ENCODE assay signal across 13 cellular contexts in genomic region chr1:27868556-27868931, GRCh38. TPM values are rescaled to one million over a fixed set of nuclear protein-coding genes. Genes with fewer than 3 reads are reported as not detected.
DNase-seq lines count a peak whose midpoint lies in the region; ATAC-seq, FAIRE-seq and TF ChIP-seq lines count a peak whose summit lies in the region.
"Had no signal": no experiment of that assay in that cellular context is flagged by ENCODE, and none has a peak within 500 bp of the region (broad histone marks: within the 10 kb centered on the region; RNA-seq: fewer than 3 reads in every experiment).

No MANE protein-coding gene starts in this region.

- no peak overlapping the region for H3K9ac ChIP-seq in HepG2 (ENCODE audit: insufficient read depth, low read depth, low read length)

- TF ChIP-seq EP300 in HepG2 (IDR thresholded peaks at IDR 0.05; ENCODE audit: low read depth in 2 of 2, low read length in 2 of 2) (no peak), HepG2 (CRISPR knock-in tag; IDR thresholded peaks at IDR 0.05; ENCODE audit: borderline replicate concordance) (no peak)

- no peaks in the 10 kb centered on the region for H3K9me3 ChIP-seq in HepG2 (ENCODE audit: low read length)
- no peaks in the 10 kb centered on the region for H3K9me3 ChIP-seq in right lobe of liver
- no peaks in the 10 kb centered on the region for H3K9me3 ChIP-seq in lower lobe of right lung
- no peaks in the 10 kb centered on the region for H3K9me3 ChIP-seq in upper lobe of right lung
- H3K9me3 ChIP-seq: adrenal gland, SJSA1 had no signal

- H3K27me3 ChIP-seq in HepG2 (ENCODE audit: control insufficient read depth in 1 of 2, insufficient read depth in 2 of 2, low read length in 2 of 2) = peaks cover 0 to 13% of the 10 kb centered on the region in 2 experiments; a peak in 2 of 5 replicates
- H3K27me3 ChIP-seq in right lobe of liver = no peaks in the 10 kb centered on the region
- no peaks in the 10 kb centered on the region for H3K27me3 ChIP-seq in lower lobe of right lung (ENCODE audit: low read depth)
- H3K27me3 ChIP-seq in upper lobe of right lung = no peaks in the 10 kb centered on the region
- H3K27me3 ChIP-seq: adrenal gland, SJSA1 had no signal

- TF ChIP-seq POLR2A in HepG2 (IDR thresholded peaks at IDR 0.05; ENCODE audit: insufficient read depth in 1 of 2, low read depth in 2 of 2, low read length in 2 of 2) = no peak
- TF ChIP-seq POLR2A in right lobe of liver (IDR thresholded peaks at IDR 0.05) = no peak

- FAIRE-seq in HepG2 (lab: Jason Lieb, UNC) = no peak
- FAIRE-seq: G401.6 had no signal

- H3K4me1 ChIP-seq in HepG2 (ENCODE audit: insufficient read depth, low read length) = peaks cover 46% of the 10 kb centered on the region
- H3K4me1 ChIP-seq in right lobe of liver = no peaks in the 10 kb centered on the region
- H3K4me1 ChIP-seq in lower lobe of right lung = peaks cover 29% of the 10 kb centered on the region
- H3K4me1 ChIP-seq in upper lobe of right lung = peaks cover 27% of the 10 kb centered on the region

- H3K4me3 ChIP-seq in HepG2 (replicated peaks in 1 of 3; ENCODE audit: insufficient read depth in 1 of 3, low read depth in 2 of 3, low read length in 3 of 3) (peak overlapping the region in 1 of 3 experiments; percentile 59; a peak in 1 of 6 replicates), right lobe of liver (no peak overlapping the region), lower lobe of right lung (no peak overlapping the region), upper lobe of right lung (no peak overlapping the region)
- H3K4me3 ChIP-seq: adrenal gland, SJSA1 had no signal

- TF ChIP-seq RAD21 in HepG2 (CRISPR knock-in tag; IDR thresholded peaks at IDR 0.05) = no peak

- 54% methylated on average over 3 of the region's 11 CpGs for WGBS in HepG2 (ENCODE audit: low lambda C conversion rate)
- WGBS in right lobe of liver (ENCODE audit: insufficient coverage, low coverage, low lambda C conversion rate, missing lambda C conversion rate) = 85% methylated on average over 7 of the region's 11 CpGs

- peaks cover 16% of the 10 kb centered on the region for H3K4me1 Mint-ChIP-seq in activated T-helper 17 cell treated with anti-CD3 and anti-CD28 coated beads, Interleukin-2, amount 50 U/mL, for 72 hours

- H3K4me2 ChIP-seq in HepG2 (ENCODE audit: low read depth, low read length) = peak overlapping the region; percentile 78

- H3K36me3 ChIP-seq in HepG2 (replicated peaks in 1 of 2; ENCODE audit: control insufficient read depth in 1 of 2, insufficient read depth in 2 of 2, low read length in 2 of 2) (no peaks in the 10 kb centered on the region), right lobe of liver (no peaks in the 10 kb centered on the region), lower lobe of right lung (no peaks in the 10 kb centered on the region), upper lobe of right lung (no peaks in the 10 kb centered on the region)
- H3K36me3 ChIP-seq: adrenal gland, SJSA1 had no signal

- CTCF ChIA-PET in HepG2 (lab: Yijun Ruan, JAX; ENCODE audit: low intra/inter-chr PET ratio, low total read pairs) = no interaction called here

- H3K27ac ChIP-seq in HepG2 (ENCODE audit: extremely low read length, insufficient read depth, low read length) (no peak overlapping the region), right lobe of liver (peak overlapping the region in 1 of 3 donors; percentile 40), lower lobe of right lung (peak overlapping the region; percentile 75), upper lobe of right lung (peak overlapping the region; percentile 38)
- H3K27ac ChIP-seq: SJSA1 had no signal

- no peak for TF ChIP-seq CTCF in HepG2 (CRISPR knock-in tag; IDR thresholded peaks at IDR 0.05)
- no peak for TF ChIP-seq CTCF in right lobe of liver (IDR thresholded peaks at IDR 0.05)
- no peak for TF ChIP-seq CTCF in lower lobe of right lung (IDR thresholded peaks at IDR 0.05)
- no peak for TF ChIP-seq CTCF in upper lobe of right lung (IDR thresholded peaks at IDR 0.05)

- DNase-seq in HepG2 (ENCODE audit: low spot score) = no peak
- no peak for DNase-seq in right lobe of liver
- DNase-seq in lower lobe of right lung = no peak
- DNase-seq in upper lobe of right lung = no peak
- no peak for DNase-seq in NCI-H82 (lab: John Stamatoyannopoulos, UW)
- DNase-seq in ACHN = no peak
- DNase-seq: NCI-H1092, NCI-H524 treated with DMSO at 0.1 percent for 48 hours had no signal

- H3K9me3 Mint-ChIP-seq in activated T-helper 17 cell treated with anti-CD3 and anti-CD28 coated beads, Interleukin-2, amount 50 U/mL, for 72 hours = no peaks in the 10 kb centered on the region

- H4K20me1 ChIP-seq in HepG2 (ENCODE audit: insufficient read depth, low read length) = no peaks in the 10 kb centered on the region

- intact Hi-C loops in HepG2 (cut with micrococcal nuclease; ENCODE audit: unreplicated experiment) = loop anchor here (10.0 kb wide), 1 partner anchor 56 kb away; no protein-coding TSS in a partner anchor
- intact Hi-C loops in right lobe of liver (cut with DNase I) = no loop called here
- intact Hi-C loops in lower lobe of right lung (cut with DNase I) = no loop called here
- intact Hi-C loops in upper lobe of right lung (cut with DNase I) = loop anchor here (10.0 kb wide), 1 partner anchor 106 kb away; no protein-coding TSS in a partner anchor

- in situ Hi-C loops in HepG2 (cut with HindIII; ENCODE audit: extremely low pct_ligation_motif_present, low pct_unique_long_range_greater_than_20kb) = loop anchor here (10.0 kb wide), 1 partner anchor 336 kb away; no protein-coding TSS in a partner anchor
- in situ Hi-C loops in ACHN (cut with HindIII; ENCODE audit: low pct_ligation_motif_present, low pct_unique_long_range_greater_than_20kb, low sequenced_read_pairs) = no loop called here

- no TSS peak for BruUV-seq in HepG2 (replicated peaks; lab: Mats Ljungman, UMichigan)

- H3K27me3 Mint-ChIP-seq in activated T-helper 17 cell treated with anti-CD3 and anti-CD28 coated beads, Interleukin-2, amount 50 U/mL, for 72 hours = no peaks in the 10 kb centered on the region

- H3K27ac Mint-ChIP-seq in activated T-helper 17 cell treated with anti-CD3 and anti-CD28 coated beads, Interleukin-2, amount 50 U/mL, for 72 hours = peak overlapping the region; percentile 94

- POLR2A ChIA-PET in HepG2 (lab: Yijun Ruan, JAX) = no interaction called here

- H3K36me3 Mint-ChIP-seq in activated T-helper 17 cell treated with anti-CD3 and anti-CD28 coated beads, Interleukin-2, amount 50 U/mL, for 72 hours (ENCODE audit: low read depth) = peaks cover 10% of the 10 kb centered on the region

- peak; percentile 5; the same call in 1 of the 3 replicates for ATAC-seq in HepG2
- ATAC-seq in right lobe of liver = no peak
- no peak for ATAC-seq in activated T-helper 17 cell treated with anti-CD3 and anti-CD28 coated beads, Interleukin-2, amount 50 U/mL, for 72 hours (replicated peaks)
- ATAC-seq in lower lobe of right lung = no peak
- ATAC-seq in upper lobe of right lung = no peak
- ATAC-seq in GM19328 (IDR thresholded peaks at IDR 0.05; ENCODE audit: unreplicated experiment) = no peak

- peak overlapping the region; percentile 34 for H2AFZ ChIP-seq in HepG2 (ENCODE audit: low read length)

- peak overlapping the region; percentile 86 for H3K4me3 Mint-ChIP-seq in activated T-helper 17 cell treated with anti-CD3 and anti-CD28 coated beads, Interleukin-2, amount 50 U/mL, for 72 hours

- H3K79me2 ChIP-seq in HepG2 (ENCODE audit: insufficient read depth, low read length) = no peaks in the 10 kb centered on the region

RNA-seq across cellular contexts. Expression of gene THEMIS2, which starts 3.8 kb away (rescaled TPM):
- total RNA-seq in HepG2 (2016; rRNA removed; fragmentation: Illumina TruSeq; extraction: Trizol) (0.38 and 0.46 TPM in 2 replicates), right lobe of liver (10 to 100 TPM in 1 of 6 experiments, 1 to 10 TPM in 5; 3.3 to 14.3 (median 7.6) TPM), lower lobe of right lung (161 TPM), upper lobe of right lung (89.6 TPM)
- total RNA-seq in HepG2 (2016; cell fraction: cytosol; rRNA removed; fragmentation: Illumina TruSeq; extraction: Trizol; ENCODE audit: low read depth) = not detected in 2 replicates
- 0.52 and 0.74 TPM in 2 replicates for total RNA-seq in HepG2 (2016; cell fraction: insoluble cytoplasmic fraction; rRNA removed; fragmentation: Illumina TruSeq; extraction: Trizol)
- total RNA-seq in HepG2 (2016; cell fraction: membrane; rRNA removed; fragmentation: Illumina TruSeq; extraction: Trizol) = 0.28 and 0.31 TPM in 2 replicates
- total RNA-seq in HepG2 (2016; cell fraction: nucleus; rRNA removed; fragmentation: Illumina TruSeq; extraction: Trizol) = 0.25 and 0.43 TPM in 2 replicates
- polyA plus RNA-seq in HepG2 (2011; rRNA removed) = 1.2 and 1.5 TPM in 2 replicates
- 0.77 and 0.78 TPM in 2 replicates for polyA plus RNA-seq in HepG2 (2011; cell fraction: cytosol; rRNA removed)
- polyA plus RNA-seq in HepG2 (2011; cell fraction: nucleus; rRNA removed) = 1.5 and 1.7 TPM in 2 replicates
- polyA plus RNA-seq in HepG2 (2012) = 0.43 and 0.49 TPM in 2 replicates
- polyA plus RNA-seq in HepG2 (2016; cell fraction: cytosol; fragmentation: Illumina TruSeq; extraction: Trizol; ENCODE audit: low read depth) = 0.17 and 0.21 TPM in 2 replicates
- polyA plus RNA-seq in HepG2 (2016; cell fraction: insoluble cytoplasmic fraction; fragmentation: Illumina TruSeq; extraction: Trizol; ENCODE audit: low read depth) = 0.22 and 0.42 TPM in 2 replicates
- not detected in 2 replicates for polyA plus RNA-seq in HepG2 (2016; cell fraction: membrane; fragmentation: Illumina TruSeq; extraction: Trizol; ENCODE audit: low read depth)
- 0.95 and 2.0 TPM in 2 replicates for polyA plus RNA-seq in HepG2 (2016; cell fraction: nucleus; fragmentation: Illumina TruSeq; extraction: Trizol; ENCODE audit: insufficient read depth, low read depth)
- 1.1 and 4.7 TPM in 2 replicates for polyA minus RNA-seq in HepG2 (2011; rRNA and poly(A)+ RNA removed; ENCODE audit: low replicate concordance)
- polyA minus RNA-seq in HepG2 (2011; cell fraction: cytosol; rRNA and poly(A)+ RNA removed) = 0.89 and 1.1 TPM in 2 replicates
- polyA minus RNA-seq in HepG2 (2011; cell fraction: nucleus; rRNA and poly(A)+ RNA removed) = 1.4 and 2.4 TPM in 2 replicates
- 10 to 100 TPM; 32.0 to 62.8 TPM for total RNA-seq in activated T-helper 17 cell treated with anti-CD3 and anti-CD28 coated beads, Interleukin-2, amount 50 U/mL, for 72 hours

RNA-seq across cellular contexts. Expression of gene PPP1R8, which starts 38.0 kb away (rescaled TPM):
- total RNA-seq in HepG2 (2016; rRNA removed; fragmentation: Illumina TruSeq; extraction: Trizol) = 62.2 and 98.1 TPM in 2 replicates
- total RNA-seq in HepG2 (2016; cell fraction: cytosol; rRNA removed; fragmentation: Illumina TruSeq; extraction: Trizol; ENCODE audit: low read depth) = 12.8 and 14.3 TPM in 2 replicates
- 62.7 and 98.4 TPM in 2 replicates for total RNA-seq in HepG2 (2016; cell fraction: insoluble cytoplasmic fraction; rRNA removed; fragmentation: Illumina TruSeq; extraction: Trizol)
- 39.3 and 40.1 TPM in 2 replicates for total RNA-seq in HepG2 (2016; cell fraction: membrane; rRNA removed; fragmentation: Illumina TruSeq; extraction: Trizol)
- total RNA-seq in HepG2 (2016; cell fraction: nucleus; rRNA removed; fragmentation: Illumina TruSeq; extraction: Trizol) = 25.9 and 28.7 TPM in 2 replicates
- polyA plus RNA-seq in HepG2 (2011; rRNA removed) = 35.5 and 38.3 TPM in 2 replicates
- 30.3 and 33.6 TPM in 2 replicates for polyA plus RNA-seq in HepG2 (2011; cell fraction: cytosol; rRNA removed)
- polyA plus RNA-seq in HepG2 (2011; cell fraction: nucleus; rRNA removed) = 15.4 and 17.5 TPM in 2 replicates
- polyA plus RNA-seq in HepG2 (2012) = 26.0 and 27.6 TPM in 2 replicates
- polyA plus RNA-seq in HepG2 (2016; cell fraction: cytosol; fragmentation: Illumina TruSeq; extraction: Trizol; ENCODE audit: low read depth) = 6.0 and 6.1 TPM in 2 replicates
- polyA plus RNA-seq in HepG2 (2016; cell fraction: insoluble cytoplasmic fraction; fragmentation: Illumina TruSeq; extraction: Trizol; ENCODE audit: low read depth) = 85.3 and 95.4 TPM in 2 replicates
- polyA plus RNA-seq in HepG2 (2016; cell fraction: membrane; fragmentation: Illumina TruSeq; extraction: Trizol; ENCODE audit: low read depth) = 21.0 and 21.2 TPM in 2 replicates
- 38.0 and 42.7 TPM in 2 replicates for polyA plus RNA-seq in HepG2 (2016; cell fraction: nucleus; fragmentation: Illumina TruSeq; extraction: Trizol; ENCODE audit: insufficient read depth, low read depth)
- 75.2 and 154 TPM in 2 replicates for polyA minus RNA-seq in HepG2 (2011; rRNA and poly(A)+ RNA removed; ENCODE audit: low replicate concordance)
- polyA minus RNA-seq in HepG2 (2011; cell fraction: cytosol; rRNA and poly(A)+ RNA removed) = 25.6 and 26.0 TPM in 2 replicates
- polyA minus RNA-seq in HepG2 (2011; cell fraction: nucleus; rRNA and poly(A)+ RNA removed) = 15.5 and 16.3 TPM in 2 replicates
- total RNA-seq in right lobe of liver = 10 to 100 TPM; 12.4 to 18.6 (median 13.0) TPM
- 10 to 100 TPM; 41.0 to 57.9 TPM for total RNA-seq in activated T-helper 17 cell treated with anti-CD3 and anti-CD28 coated beads, Interleukin-2, amount 50 U/mL, for 72 hours
- 31.3 TPM for total RNA-seq in lower lobe of right lung
- 33.0 TPM for total RNA-seq in upper lobe of right lung

RNA-seq across cellular contexts. Expression of gene RPA2, which starts 45.8 kb away (rescaled TPM):
- 43.4 and 60.0 TPM in 2 replicates for total RNA-seq in HepG2 (2016; rRNA removed; fragmentation: Illumina TruSeq; extraction: Trizol)
- 10.3 and 13.5 TPM in 2 replicates for total RNA-seq in HepG2 (2016; cell fraction: cytosol; rRNA removed; fragmentation: Illumina TruSeq; extraction: Trizol; ENCODE audit: low read depth)
- 41.1 and 61.2 TPM in 2 replicates for total RNA-seq in HepG2 (2016; cell fraction: insoluble cytoplasmic fraction; rRNA removed; fragmentation: Illumina TruSeq; extraction: Trizol)
- total RNA-seq in HepG2 (2016; cell fraction: membrane; rRNA removed; fragmentation: Illumina TruSeq; extraction: Trizol) = 19.9 and 22.1 TPM in 2 replicates
- 14.7 and 16.3 TPM in 2 replicates for total RNA-seq in HepG2 (2016; cell fraction: nucleus; rRNA removed; fragmentation: Illumina TruSeq; extraction: Trizol)
- polyA plus RNA-seq in HepG2 (2011; rRNA removed) = 19.0 and 21.4 TPM in 2 replicates
- 13.6 and 14.6 TPM in 2 replicates for polyA plus RNA-seq in HepG2 (2011; cell fraction: cytosol; rRNA removed)
- polyA plus RNA-seq in HepG2 (2011; cell fraction: nucleus; rRNA removed) = 5.7 and 8.3 TPM in 2 replicates
- polyA plus RNA-seq in HepG2 (2012) = 13.4 and 17.0 TPM in 2 replicates
- 9.1 and 10.3 TPM in 2 replicates for polyA plus RNA-seq in HepG2 (2016; cell fraction: cytosol; fragmentation: Illumina TruSeq; extraction: Trizol; ENCODE audit: low read depth)
- polyA plus RNA-seq in HepG2 (2016; cell fraction: insoluble cytoplasmic fraction; fragmentation: Illumina TruSeq; extraction: Trizol; ENCODE audit: low read depth) = 54.6 and 55.8 TPM in 2 replicates
- polyA plus RNA-seq in HepG2 (2016; cell fraction: membrane; fragmentation: Illumina TruSeq; extraction: Trizol; ENCODE audit: low read depth) = 13.0 and 14.5 TPM in 2 replicates
- polyA plus RNA-seq in HepG2 (2016; cell fraction: nucleus; fragmentation: Illumina TruSeq; extraction: Trizol; ENCODE audit: insufficient read depth, low read depth) = 20.7 and 24.5 TPM in 2 replicates
- 10.2 and 36.1 TPM in 2 replicates for polyA minus RNA-seq in HepG2 (2011; rRNA and poly(A)+ RNA removed; ENCODE audit: low replicate concordance)
- 7.2 and 9.5 TPM in 2 replicates for polyA minus RNA-seq in HepG2 (2011; cell fraction: cytosol; rRNA and poly(A)+ RNA removed)
- polyA minus RNA-seq in HepG2 (2011; cell fraction: nucleus; rRNA and poly(A)+ RNA removed) = 2.7 and 4.2 TPM in 2 replicates
- total RNA-seq in right lobe of liver = 10 to 100 TPM in 5 of 6 experiments, 1 to 10 TPM in 1; 10.0 to 17.6 (median 11.8) TPM
- total RNA-seq in activated T-helper 17 cell treated with anti-CD3 and anti-CD28 coated beads, Interleukin-2, amount 50 U/mL, for 72 hours = 10 to 100 TPM; 88.9 to 98.6 TPM
- 26.3 TPM for total RNA-seq in lower lobe of right lung
- total RNA-seq in upper lobe of right lung = 22.4 TPM

Comparison
In these comparisons a context has a peak if more than half of its experiments do, and no peak if none do; other contexts are left out.
1. intact Hi-C loops: an anchor here in HepG2 (10.0 kb wide) and upper lobe of right lung (10.0 kb wide); none called in right lobe of liver and lower lobe of right lung.